8 cellular contexts compared by ENCODE assay signal in genomic region chr11:111926505-111927391, GRCh38. TPM values are rescaled to one million over a fixed set of nuclear protein-coding genes. Genes with fewer than 3 reads are reported as not detected.
DNase-seq lines count a peak whose midpoint lies in the region; ATAC-seq and TF ChIP-seq lines count a peak whose summit lies in the region.

No MANE protein-coding gene starts in this region.

- H3K27ac ChIP-seq in osteoblast (ENCODE audit: low read depth, low read length) (peak overlapping the region; percentile 94), thoracic aorta (peak overlapping the region; percentile 97)

- H3K9me3 ChIP-seq in osteoblast (ENCODE audit: low read depth, low read length): no peaks in the 10 kb centered on the region
- no peaks in the 10 kb centered on the region for H3K9me3 ChIP-seq in thoracic aorta

- no peaks in the 10 kb centered on the region for H3K36me3 ChIP-seq in osteoblast (ENCODE audit: insufficient read depth, low read length)
- no peaks in the 10 kb centered on the region for H3K36me3 ChIP-seq in thoracic aorta

- H3K79me2 ChIP-seq in osteoblast (ENCODE audit: insufficient read depth, low read length): no peaks in the 10 kb centered on the region

- H3K4me1 ChIP-seq in osteoblast (ENCODE audit: insufficient read depth, low read length) (peaks cover 37% of the 10 kb centered on the region), thoracic aorta (ENCODE audit: control insufficient read depth in 1 of 2, low read depth in 2 of 2) (peaks cover 29 to 44% of the 10 kb centered on the region in 2 donors)

- DNase-seq in GM10266 (ENCODE audit: extremely low spot score) (peak; percentile 98), NCI-H1092 treated with DMSO at 0.1 percent for 48 hours (lab: John Stamatoyannopoulos, UW) (peak; percentile 99), glutamatergic neuron (peak; percentile 98), osteoblast (ENCODE audit: insufficient read length, low spot score, missing footprints) (peak; percentile 98), thoracic aorta (ENCODE audit: low spot score) (peak; percentile 91)

- no peaks in the 10 kb centered on the region for H4K20me1 ChIP-seq in osteoblast (ENCODE audit: insufficient read depth, low read length)

- ATAC-seq in HG02623 (IDR thresholded peaks at IDR 0.05; ENCODE audit: unreplicated experiment): peak; percentile 89
- ATAC-seq in SK-N-SH treated with all-trans-retinoic acid at 6 μM for 48 hours: peak; percentile 95
- ATAC-seq in thoracic aorta (ENCODE audit: insufficient number of reproducible peaks, low FRiP score, low read depth): peak; percentile 87

- no peaks in the 10 kb centered on the region for H3K9me3 Mint-ChIP-seq in activated naive CD8-positive, alpha-beta T cell (ENCODE audit: low read depth)
- H3K9me3 Mint-ChIP-seq in glutamatergic neuron (ENCODE audit: unreplicated experiment): peaks cover 2% of the 10 kb centered on the region

- peak overlapping the region; percentile 96 for H3K4me2 ChIP-seq in osteoblast (ENCODE audit: insufficient read depth, low read length)

- no peaks in the 10 kb centered on the region for H3K27me3 Mint-ChIP-seq in activated naive CD8-positive, alpha-beta T cell
- H3K27me3 Mint-ChIP-seq in glutamatergic neuron (ENCODE audit: unreplicated experiment): peaks cover 2% of the 10 kb centered on the region

- TF ChIP-seq CTCF in GM10266 (IDR thresholded peaks at IDR 0.05; ENCODE audit: control insufficient read depth, insufficient read depth, low read depth, missing control alignments): no peak
- TF ChIP-seq CTCF in glutamatergic neuron (IDR thresholded peaks at IDR 0.05; ENCODE audit: partially characterized antibody, unreplicated experiment): no peak
- TF ChIP-seq CTCF in osteoblast (IDR thresholded peaks at IDR 0.05; ENCODE audit: extremely low read depth, low read depth, low read length): peak; percentile 5
- TF ChIP-seq CTCF in thoracic aorta (IDR thresholded peaks at IDR 0.05): peak; percentile 24

- H3K27me3 ChIP-seq in osteoblast (ENCODE audit: insufficient read depth, low read length) (no peaks in the 10 kb centered on the region), thoracic aorta (replicated peaks; ENCODE audit: insufficient read depth) (no peaks in the 10 kb centered on the region)

- peak overlapping the region; percentile 76 for H3K4me3 ChIP-seq in osteoblast (ENCODE audit: insufficient read depth, low read length)
- peak overlapping the region; percentile 68 for H3K4me3 ChIP-seq in thoracic aorta

- H2AFZ ChIP-seq in osteoblast (ENCODE audit: low read length): peak overlapping the region; percentile 99

- no peaks in the 10 kb centered on the region for H3K36me3 Mint-ChIP-seq in activated naive CD8-positive, alpha-beta T cell
- no peaks in the 10 kb centered on the region for H3K36me3 Mint-ChIP-seq in glutamatergic neuron (ENCODE audit: unreplicated experiment)

- H3K4me1 Mint-ChIP-seq in activated naive CD8-positive, alpha-beta T cell (ENCODE audit: low read depth): peaks cover 19% of the 10 kb centered on the region
- H3K4me1 Mint-ChIP-seq in glutamatergic neuron (ENCODE audit: low read depth, unreplicated experiment): peaks cover 10% of the 10 kb centered on the region

- H3K4me3 Mint-ChIP-seq in activated naive CD8-positive, alpha-beta T cell: peak overlapping the region; percentile 87
- H3K4me3 Mint-ChIP-seq in glutamatergic neuron (ENCODE audit: unreplicated experiment): peak overlapping the region; percentile 83

- H3K27ac Mint-ChIP-seq in activated naive CD8-positive, alpha-beta T cell: peak overlapping the region; percentile 90
- peak overlapping the region; percentile 68 for H3K27ac Mint-ChIP-seq in glutamatergic neuron (ENCODE audit: unreplicated experiment)

TF ChIP-seq in SK-N-SH treated with all-trans-retinoic acid at 6 μM for 48 hours, 23 proteins besides CTCF, POLR2A, EP300 and RAD21:
- TF ChIP-seq CSDC2 (CRISPR knock-in tag; IDR thresholded peaks at IDR 0.05): no peak
- TF ChIP-seq ZNF70 (CRISPR knock-in tag; IDR thresholded peaks at IDR 0.05): no peak
- no peak for TF ChIP-seq TCF4 (CRISPR knock-in tag; IDR thresholded peaks at IDR 0.05; ENCODE audit: borderline replicate concordance)

RNA-seq across cellular contexts. Expression of gene C11orf52, which starts 8.0 kb away (rescaled TPM):
- total RNA-seq in glutamatergic neuron (ENCODE audit: unreplicated experiment): not detected
- total RNA-seq in osteoblast: 1.2 and 1.4 TPM in 2 replicates
- total RNA-seq in thoracic aorta: 1 to 10 TPM in 1 of 2 donors, under 1 TPM in 1; 0.99 to 4.7 TPM

RNA-seq across cellular contexts. Expression of gene DIXDC1, which starts 10.4 kb away (rescaled TPM):
- total RNA-seq in glutamatergic neuron (ENCODE audit: unreplicated experiment): 27.2 TPM
- 27.4 and 28.6 TPM in 2 replicates for total RNA-seq in osteoblast
- total RNA-seq in thoracic aorta: 10 to 100 TPM; 92.7 to 94.2 TPM

RNA-seq across cellular contexts. Expression of gene HSPB2, which starts 14.2 kb away (rescaled TPM):
- 1.4 TPM for total RNA-seq in glutamatergic neuron (ENCODE audit: unreplicated experiment)
- total RNA-seq in osteoblast: 2.1 and 2.2 TPM in 2 replicates
- 1 to 10 TPM; 2.2 to 3.1 TPM for total RNA-seq in thoracic aorta

RNA-seq across cellular contexts. Expression of gene CRYAB, which starts 15.2 kb away (rescaled TPM):
- 0.64 TPM for total RNA-seq in glutamatergic neuron (ENCODE audit: unreplicated experiment)
- 54.3 and 55.4 TPM in 2 replicates for total RNA-seq in osteoblast
- total RNA-seq in thoracic aorta: 100 to 1,000 TPM; 325 to 387 TPM

RNA-seq across cellular contexts. Expression of gene CFAP68, which starts 47.4 kb away (rescaled TPM):
- 21.7 TPM for total RNA-seq in glutamatergic neuron (ENCODE audit: unreplicated experiment)
- total RNA-seq in osteoblast: 8.3 and 10.9 TPM in 2 replicates
- 1 to 10 TPM; 1.9 to 9.7 TPM for total RNA-seq in thoracic aorta

Comparison
In these comparisons a context has a peak if more than half of its experiments do, and no peak if none do; other contexts are left out.
1. Peak in every context shown above with its lines: DNase-seq, ATAC-seq, H3K4me3 ChIP-seq and H3K27ac ChIP-seq.
2. CTCF ChIP-seq: peak in osteoblast (single experiment) and thoracic aorta (single experiment); none in GM10266 (single experiment) and glutamatergic neuron (single experiment).